Comparison of ENCODE assay signal across 8 cellular contexts in genomic region chr13:67224148-67224846, GRCh38. TPM values are rescaled to one million over a fixed set of nuclear protein-coding genes. Genes with fewer than 3 reads are reported as not detected.
DNase-seq lines count a peak whose midpoint lies in the region; ATAC-seq and TF ChIP-seq lines count a peak whose summit lies in the region.

No MANE protein-coding gene starts in this region.

- H3K4me1 ChIP-seq in foreskin keratinocyte, result no peaks in the 10 kb centered on the region

- ATAC-seq in GM19397 (IDR thresholded peaks at IDR 0.05; ENCODE audit: unreplicated experiment) (peak; percentile 70), foreskin keratinocyte (peak; percentile 63)

- TF ChIP-seq CTCF in foreskin keratinocyte (conservative IDR thresholded peaks at IDR 0.05), result peak; percentile 76

- H3K27me3 ChIP-seq in foreskin keratinocyte, result peaks cover 13% of the 10 kb centered on the region

- no peak overlapping the region for H3K27ac ChIP-seq in foreskin keratinocyte

- peak; percentile 55 for DNase-seq in CD1c-positive myeloid dendritic cell (ENCODE audit: extremely low spot score)
- DNase-seq in HT1080 (ENCODE audit: low read depth), result peak; percentile 52
- peak; percentile 5 for DNase-seq in NOMO-1 treated with dmso at 0.1 percent for 144 hours (lab: John Stamatoyannopoulos, UW; ENCODE audit: unreplicated experiment)
- DNase-seq in activated T-cell treated with anti-CD3 and anti-CD28 coated beads, Interleukin-2, amount 50 U/mL, for 48 hours, result peak; percentile 47 to 56
- peak; percentile 22 to 65 for DNase-seq in foreskin keratinocyte
- peak in 55 of 56 donors; percentile 8 to 92 (median 68) for DNase-seq in nucleus accumbens (lab: John Stamatoyannopoulos, UW)
- peak; percentile 79 for DNase-seq in ureter (ENCODE audit: low spot score)

RNA-seq across cellular contexts. Expression of gene PCDH9, which starts 5.8 kb away (rescaled TPM):
- total RNA-seq in HT1080 (2014; rRNA removed; shearing (Covaris generic)), result 0.50 and 0.92 TPM in 2 replicates
- 0.10 and 0.24 TPM in 2 replicates for polyA plus RNA-seq in HT1080 (2015; cell fraction: cytosol; rRNA removed)
- 0.35 and 0.76 TPM in 2 replicates for polyA plus RNA-seq in HT1080 (2015; cell fraction: nucleus; rRNA removed)
- total RNA-seq in foreskin keratinocyte (0.11 and 0.14 TPM in 2 replicates), ureter (19.0 TPM)
- 0.01 and 0.02 TPM in 2 replicates for polyA plus RNA-seq in foreskin keratinocyte

Comparison
In these comparisons a context has a peak if more than half of its experiments do, and no peak if none do; other contexts are left out.
1. DNase-seq: peak in every context shown above with its lines; median percentile 79 in ureter; 68 in nucleus accumbens; 55 in CD1c-positive myeloid dendritic cell; 52 in HT1080; 52 in activated T-cell treated with anti-CD3 and anti-CD28 coated beads, Interleukin-2, amount 50 U/mL, for 48 hours; 44 in foreskin keratinocyte; 5 in NOMO-1 treated with dmso at 0.1 percent for 144 hours.
2. RNA of gene PCDH9, which starts 5.8 kb away (total RNA-seq): 19.0 TPM in ureter (single experiment); 0.50 to 0.92 TPM in HT1080 and 0.11 to 0.14 TPM in foreskin keratinocyte; every median in the first group is over 10 times any median in the second.